Comparison of ENCODE assay signal across 1 cellular context in genomic region chr19:13880059-13880672, GRCh38.
TF ChIP-seq lines count a peak whose summit lies in the region.

No MANE protein-coding gene starts in this region.

TF ChIP-seq in K562, 482 proteins besides CTCF, POLR2A, EP300 and RAD21 (continued from another document and continues in another):
- TF ChIP-seq MEF2A (IDR thresholded peaks at IDR 0.05; ENCODE audit: control insufficient read depth, low read depth, low read length) (0 out of 2 replicates have a peak, but pooled peaks have one; percentile 15), ZNF431 (CRISPR knock-in tag; IDR thresholded peaks at IDR 0.05) (peak; percentile 1; the same call in 1 of the 2 replicates), ZNF592 (IDR thresholded peaks at IDR 0.05) (peak; percentile 85), TAL1 (IDR thresholded peaks at IDR 0.05) (no peak), FOSL1 (tag; conservative IDR thresholded peaks at IDR 0.05) (peak; percentile 99), NKRF (IDR thresholded peaks at IDR 0.05; ENCODE audit: borderline replicate concordance) (no peak; the same call in 1 of the 2 replicates), SETDB1 (IDR thresholded peaks at IDR 0.05; ENCODE audit: low read length) (peak; percentile 97), CREM (IDR thresholded peaks at IDR 0.05; ENCODE audit: low read depth) (peak; percentile 94), TEAD4 (IDR thresholded peaks at IDR 0.05; ENCODE audit: low read length) (no peak), TEAD4 (CRISPR knock-in tag; IDR thresholded peaks at IDR 0.05; ENCODE audit: borderline replicate concordance) (no peak), TEAD1 (CRISPR knock-in tag; IDR thresholded peaks at IDR 0.05) (peak in 1 of 2 experiments; percentile 69; a peak in 1 of 4 replicates), BDP1 (IDR thresholded peaks at IDR 0.05; ENCODE audit: insufficient read depth, insufficient read length) (no peak), ZNF561 (CRISPR knock-in tag; conservative IDR thresholded peaks at IDR 0.05) (no peak), ZNF407 (IDR thresholded peaks at IDR 0.05; ENCODE audit: low read depth) (no peak), KHSRP (IDR thresholded peaks at IDR 0.05) (no peak), FIP1L1 (IDR thresholded peaks at IDR 0.05; ENCODE audit: low read depth, low read length, poor library complexity, severe bottlenecking) (peak; percentile 75), DIDO1 (tag; IDR thresholded peaks at IDR 0.05; ENCODE audit: low read depth) (no peak), ETV5 (CRISPR knock-in tag; IDR thresholded peaks at IDR 0.05; ENCODE audit: low read depth) (peak; percentile 64; the same call in 1 of the 2 replicates), SRSF1 (IDR thresholded peaks at IDR 0.05; ENCODE audit: low read depth, low read length) (no peak), MTF1 (CRISPR knock-in tag; IDR thresholded peaks at IDR 0.05; ENCODE audit: borderline replicate concordance) (no peak), CEBPB (tag; IDR thresholded peaks at IDR 0.05) (peak; percentile 82), ARID4B (CRISPR knock-in tag; IDR thresholded peaks at IDR 0.05) (peak; percentile 62; the same call in 1 of the 2 replicates), U2AF2 (optimal IDR thresholded peaks at IDR 0.05; ENCODE audit: low read depth, low read length) (no peak), EGR1 (conservative IDR thresholded peaks at IDR 0.05) (peak; percentile 64), GTF2E2 (tag; IDR thresholded peaks at IDR 0.05) (no peak), ZSCAN32 (CRISPR knock-in tag; IDR thresholded peaks at IDR 0.05) (no peak), ZNF764 (CRISPR knock-in tag; IDR thresholded peaks at IDR 0.05; ENCODE audit: low read depth) (no peak), SUPT5H (IDR thresholded peaks at IDR 0.05) (peak; percentile 55; the same call in 1 of the 2 replicates), MTA1 (IDR thresholded peaks at IDR 0.05; ENCODE audit: borderline replicate concordance) (peak; percentile 63; the same call in 1 of the 2 replicates), BRF2 (IDR thresholded peaks at IDR 0.05; ENCODE audit: borderline replicate concordance, insufficient read depth, insufficient read length) (no peak), USF1 (CRISPR knock-in tag; IDR thresholded peaks at IDR 0.05) (peak; percentile 73), ATF7 (IDR thresholded peaks at IDR 0.05) (peak; percentile 94), CBFA2T3 (IDR thresholded peaks at IDR 0.05) (no peak), CBX8 (IDR thresholded peaks at IDR 0.05; ENCODE audit: borderline replicate concordance, extremely low read depth, low read depth, low read length, poor library complexity, severe bottlenecking) (no peak), PURB (CRISPR knock-in tag; IDR thresholded peaks at IDR 0.05; ENCODE audit: low read depth) (no peak), SMAD1 (IDR thresholded peaks at IDR 0.05; ENCODE audit: low read depth, low read length, partially characterized antibody) (no peak), ELF1 (tag; IDR thresholded peaks at IDR 0.05) (no peak), TAF7 (tag; IDR thresholded peaks at IDR 0.05) (peak; percentile 35; the same call in 1 of the 2 replicates), PHF8 (IDR thresholded peaks at IDR 0.05; ENCODE audit: borderline replicate concordance, low read length) (peak; percentile 32; the same call in 1 of the 2 replicates), CBX5 (IDR thresholded peaks at IDR 0.05; ENCODE audit: borderline replicate concordance, low read depth) (peak; percentile 18; the same call in 1 of the 2 replicates), FOXM1 (IDR thresholded peaks at IDR 0.05; ENCODE audit: low read depth) (peak; percentile 35; the same call in 1 of the 2 replicates), FOXM1 (CRISPR knock-in tag; IDR thresholded peaks at IDR 0.05; ENCODE audit: low read depth) (no peak), FOS (IDR thresholded peaks at IDR 0.05; ENCODE audit: extremely low read depth, insufficient read length) (peak; percentile 59), JUNB (CRISPR knock-in tag; conservative IDR thresholded peaks at IDR 0.05) (peak; percentile 74), ZNF75A (CRISPR knock-in tag; IDR thresholded peaks at IDR 0.05) (no peak)
